ENCODE assay signal across 13 cellular contexts in genomic region chr13:80955487-80955886, GRCh38.
"Had no signal": no experiment of that assay in that cellular context is flagged by ENCODE, and none has a peak within 500 bp of the region (broad histone marks: within the 10 kb centered on the region; RNA-seq: fewer than 3 reads in every experiment).

No MANE protein-coding gene starts in this region.

- H3K9me3 Mint-ChIP-seq: immature natural killer cell had no signal

- H3K27ac ChIP-seq: colonic mucosa, left lung, psoas muscle, stomach, thyroid gland had no signal

- H3K9me3 ChIP-seq: colonic mucosa, left lung, stomach, thyroid gland had no signal

- DNase-seq: activated CD4-positive, alpha-beta memory T cell treated with anti-CD3 and anti-CD28 coated beads for 36 hours; activated gamma-delta T cell treated with Interleukin-2 at 50 U/mL for 16 hours; activated T-cell treated with anti-CD3 and anti-CD28 coated beads, Interleukin-2, amount 50 U/mL, for 48 hours; aorta; colonic mucosa; effector CD4-positive, alpha-beta T cell; immature natural killer cell; left lung; mesenchymal stem cell; psoas muscle; stomach; thyroid gland had no signal

- H3K36me3 Mint-ChIP-seq: activated CD4-positive, alpha-beta memory T cell treated with anti-CD3 and anti-CD28 coated beads for 36 hours; natural killer cell treated with Interleukin-12 subunit alpha and Interleukin-12 subunit beta and Interleukin-15 and Interleukin-18, amount 100 ng/mL, for 72 hours had no signal

- H3K27me3 ChIP-seq: colonic mucosa, left lung, stomach, thyroid gland had no signal

- H3K36me3 ChIP-seq: colonic mucosa, left lung, stomach, thyroid gland had no signal

- H3K4me3 ChIP-seq: colonic mucosa, left lung, psoas muscle, stomach, thyroid gland had no signal

- H3K27me3 Mint-ChIP-seq: activated CD4-positive, alpha-beta memory T cell treated with anti-CD3 and anti-CD28 coated beads for 36 hours; natural killer cell treated with Interleukin-12 subunit alpha and Interleukin-12 subunit beta and Interleukin-15 and Interleukin-18, amount 100 ng/mL, for 72 hours had no signal

- H3K27ac Mint-ChIP-seq: activated CD4-positive, alpha-beta memory T cell treated with anti-CD3 and anti-CD28 coated beads for 36 hours; immature natural killer cell; natural killer cell treated with Interleukin-12 subunit alpha and Interleukin-12 subunit beta and Interleukin-15 and Interleukin-18, amount 100 ng/mL, for 72 hours had no signal

- H3K4me3 Mint-ChIP-seq: activated CD4-positive, alpha-beta memory T cell treated with anti-CD3 and anti-CD28 coated beads for 36 hours; immature natural killer cell; natural killer cell treated with Interleukin-12 subunit alpha and Interleukin-12 subunit beta and Interleukin-15 and Interleukin-18, amount 100 ng/mL, for 72 hours had no signal
